ENCODE assay signal across 1 cellular context in the genomic region with DNA sequence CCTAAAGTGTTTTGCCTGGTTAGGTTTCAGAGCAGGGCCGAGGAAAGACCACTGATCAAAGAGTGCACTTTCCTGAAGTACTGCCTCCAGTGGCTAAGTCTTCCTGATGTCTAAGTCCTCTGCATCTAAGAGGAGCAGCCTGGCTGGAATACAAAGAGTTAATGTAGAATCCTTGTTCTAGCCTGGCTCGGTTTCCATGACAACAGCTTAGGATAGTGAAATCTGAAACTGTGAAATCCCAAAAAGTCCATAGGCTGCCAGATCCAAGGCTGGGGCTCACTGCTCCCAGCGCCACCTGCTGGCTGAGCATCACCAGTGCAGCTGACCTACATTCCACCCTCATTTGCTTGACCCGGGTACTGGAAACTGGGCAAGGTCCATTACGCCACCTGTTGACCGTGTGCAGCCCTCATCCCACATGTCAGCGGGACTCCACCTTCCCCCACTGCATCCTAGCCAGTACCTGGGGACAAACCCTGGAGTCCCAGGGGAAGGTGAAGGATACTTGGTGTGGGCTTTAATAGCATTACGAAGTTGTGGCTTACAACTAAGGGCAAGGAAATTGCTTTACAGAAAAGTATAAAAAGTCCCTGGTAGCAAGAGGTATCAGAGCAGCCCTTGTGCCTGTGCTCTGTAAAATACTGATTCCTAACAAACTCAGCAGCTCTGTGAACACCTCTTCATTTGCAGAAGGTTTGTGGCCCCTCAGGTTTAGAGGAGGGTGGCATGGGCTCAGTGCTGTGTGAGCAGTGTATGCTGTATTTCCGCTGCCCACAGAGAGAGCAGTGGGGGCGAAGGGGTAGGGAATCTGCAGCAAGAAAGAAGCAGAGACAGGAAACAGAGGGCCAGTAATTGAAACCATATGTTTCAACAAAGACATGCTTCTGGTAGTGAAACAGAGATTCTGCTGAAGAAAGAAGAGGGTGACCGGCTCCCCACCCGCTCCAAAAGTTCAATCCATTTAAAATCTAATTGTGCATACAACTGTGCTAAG.
TF ChIP-seq lines count a peak whose summit lies in the region.

No MANE protein-coding gene starts in this region.

TF ChIP-seq in K562, 482 proteins besides CTCF, POLR2A, EP300 and RAD21 (continued from another document and continues in another):
- TF ChIP-seq, protein P1, sequence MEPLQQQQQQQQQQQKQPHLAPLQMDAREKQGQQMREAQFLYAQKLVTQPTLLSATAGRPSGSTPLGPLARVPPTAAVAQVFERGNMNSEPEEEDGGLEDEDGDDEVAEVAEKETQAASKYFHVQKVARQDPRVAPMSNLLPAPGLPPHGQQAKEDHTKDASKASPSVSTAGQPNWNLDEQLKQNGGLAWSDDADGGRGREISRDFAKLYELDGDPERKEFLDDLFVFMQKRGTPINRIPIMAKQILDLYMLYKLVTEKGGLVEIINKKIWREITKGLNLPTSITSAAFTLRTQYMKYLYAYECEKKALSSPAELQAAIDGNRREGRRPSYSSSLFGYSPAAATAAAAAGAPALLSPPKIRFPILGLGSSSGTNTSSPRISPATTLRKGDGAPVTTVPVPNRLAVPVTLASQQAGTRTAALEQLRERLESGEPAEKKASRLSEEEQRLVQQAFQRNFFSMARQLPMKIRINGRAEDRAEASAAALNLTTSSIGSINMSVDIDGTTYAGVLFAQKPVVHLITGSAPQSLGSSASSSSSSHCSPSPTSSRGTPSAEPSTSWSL (CRISPR knock-in tag; IDR thresholded peaks at IDR 0.05; ENCODE audit: borderline replicate concordance) = no peak
- TF ChIP-seq TEAD1 (CRISPR knock-in tag; IDR thresholded peaks at IDR 0.05) = peak; percentile 69 to 94
- TF ChIP-seq RFX7 (CRISPR knock-in tag; IDR thresholded peaks at IDR 0.05) = no peak
- peak; percentile 28; the same call in 1 of the 2 replicates for TF ChIP-seq MAFK (IDR thresholded peaks at IDR 0.05; ENCODE audit: low read length)
- TF ChIP-seq MTA3 (IDR thresholded peaks at IDR 0.05; ENCODE audit: borderline replicate concordance) = 0 out of 2 replicates have a peak, but pooled peaks have one; percentile 34
- no peak for TF ChIP-seq ZNF121 (CRISPR knock-in tag; conservative IDR thresholded peaks at IDR 0.05)
- peak; percentile 93 for TF ChIP-seq RFX1 (IDR thresholded peaks at IDR 0.05)
- no peak for TF ChIP-seq MCM2 (IDR thresholded peaks at IDR 0.05; ENCODE audit: low read depth)
- 0 out of 2 replicates have a peak, but pooled peaks have one; percentile 31 for TF ChIP-seq POLR2AphosphoS2 (IDR thresholded peaks at IDR 0.05; ENCODE audit: low read length)
- peak; percentile 71; the same call in 1 of the 2 replicates for TF ChIP-seq TFAP4 (CRISPR knock-in tag; IDR thresholded peaks at IDR 0.05; ENCODE audit: borderline replicate concordance)
- TF ChIP-seq HDAC2 (IDR thresholded peaks at IDR 0.05) = no peak
- no peak for TF ChIP-seq ZNF347 (CRISPR knock-in tag; IDR thresholded peaks at IDR 0.05; ENCODE audit: low read depth)
- TF ChIP-seq ZNF431 (CRISPR knock-in tag; IDR thresholded peaks at IDR 0.05) = peak; percentile 53; the same call in 1 of the 2 replicates
- peak in 1 of 2 experiments; percentile 56; a peak in 3 of 4 replicates for TF ChIP-seq MAZ (CRISPR knock-in tag; conservative IDR thresholded peaks at IDR 0.05 in 1 of 2, IDR thresholded peaks at IDR 0.05 in 1 of 2)
- no peak for TF ChIP-seq ZNF23 (CRISPR knock-in tag; IDR thresholded peaks at IDR 0.05)
- 0 out of 2 replicates have a peak, but pooled peaks have one; percentile 19 for TF ChIP-seq MAX (CRISPR knock-in tag; IDR thresholded peaks at IDR 0.05)
- TF ChIP-seq MTF1 (CRISPR knock-in tag; IDR thresholded peaks at IDR 0.05; ENCODE audit: borderline replicate concordance) = no peak
- TF ChIP-seq HCFC1 (IDR thresholded peaks at IDR 0.05; ENCODE audit: low read depth, low read length) = 0 out of 2 replicates have a peak, but pooled peaks have one; percentile 32
- TF ChIP-seq RB1 (IDR thresholded peaks at IDR 0.05; ENCODE audit: low read depth) = no peak
- TF ChIP-seq KLF10 (CRISPR knock-in tag; IDR thresholded peaks at IDR 0.05) = no peak
- TF ChIP-seq MYC (IDR thresholded peaks at IDR 0.05; ENCODE audit: low read depth, low read length) = peak; percentile 61
- no peak for TF ChIP-seq MYC (CRISPR knock-in tag; IDR thresholded peaks at IDR 0.05; ENCODE audit: borderline replicate concordance, low read depth)
- no peak for TF ChIP-seq RBM25 (IDR thresholded peaks at IDR 0.05; ENCODE audit: low read depth, low read length, severe bottlenecking)
- 0 out of 2 replicates have a peak, but pooled peaks have one; percentile 22 for TF ChIP-seq ZNF384 (IDR thresholded peaks at IDR 0.05; ENCODE audit: low read depth, low read length)
- TF ChIP-seq MXI1 (IDR thresholded peaks at IDR 0.05; ENCODE audit: low read depth, low read length) = 0 out of 2 replicates have a peak, but pooled peaks have one; percentile 60
- TF ChIP-seq HNRNPH1 (optimal IDR thresholded peaks at IDR 0.05; ENCODE audit: low read depth, low read length) = no peak
- no peak for TF ChIP-seq ZNF274 (IDR thresholded peaks at IDR 0.05; ENCODE audit: borderline replicate concordance, low read depth, low read length)
- TF ChIP-seq STAG1 (CRISPR knock-in tag; IDR thresholded peaks at IDR 0.05; ENCODE audit: borderline replicate concordance) = no peak
- no peak for TF ChIP-seq HNRNPL (IDR thresholded peaks at IDR 0.05; ENCODE audit: low read depth, low read length)
- 0 out of 2 replicates have a peak, but pooled peaks have one; percentile 44 for TF ChIP-seq TEAD2 (tag; IDR thresholded peaks at IDR 0.05)
- TF ChIP-seq SAP30 (IDR thresholded peaks at IDR 0.05; ENCODE audit: borderline replicate concordance, insufficient read depth, low read depth, low read length, poor library complexity, severe bottlenecking) = no peak
- no peak for TF ChIP-seq ILF3 (IDR thresholded peaks at IDR 0.05; ENCODE audit: borderline replicate concordance)
- TF ChIP-seq ZNF263 (CRISPR knock-in tag; IDR thresholded peaks at IDR 0.05; ENCODE audit: borderline replicate concordance) = peak; percentile 59; the same call in 1 of the 2 replicates
- no peak for TF ChIP-seq BCOR (IDR thresholded peaks at IDR 0.05)
- TF ChIP-seq, protein P2, sequence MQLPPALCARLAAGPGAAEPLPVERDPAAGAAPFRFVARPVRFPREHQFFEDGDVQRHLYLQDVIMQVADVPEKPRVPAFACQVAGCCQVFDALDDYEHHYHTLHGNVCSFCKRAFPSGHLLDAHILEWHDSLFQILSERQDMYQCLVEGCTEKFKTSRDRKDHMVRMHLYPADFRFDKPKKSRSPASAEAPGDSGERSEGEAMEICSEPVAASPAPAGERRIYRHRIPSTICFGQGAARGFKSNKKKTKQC (CRISPR knock-in tag; IDR thresholded peaks at IDR 0.05) = no peak
- no peak for TF ChIP-seq SAFB (IDR thresholded peaks at IDR 0.05; ENCODE audit: borderline replicate concordance, low read depth, low read length)
- TF ChIP-seq CBX5 (IDR thresholded peaks at IDR 0.05; ENCODE audit: borderline replicate concordance, low read depth) = no peak
- no peak for TF ChIP-seq RBM17 (IDR thresholded peaks at IDR 0.05; ENCODE audit: borderline replicate concordance, low read depth, low read length)
- no peak for TF ChIP-seq TRIM28 (IDR thresholded peaks at IDR 0.05)
- TF ChIP-seq JUND (IDR thresholded peaks at IDR 0.05; ENCODE audit: borderline replicate concordance, low read depth, low read length) = peak; percentile 51
- no peak for TF ChIP-seq JUND (tag; IDR thresholded peaks at IDR 0.05; ENCODE audit: borderline replicate concordance, low read depth, low read length)
- TF ChIP-seq, protein P3, sequence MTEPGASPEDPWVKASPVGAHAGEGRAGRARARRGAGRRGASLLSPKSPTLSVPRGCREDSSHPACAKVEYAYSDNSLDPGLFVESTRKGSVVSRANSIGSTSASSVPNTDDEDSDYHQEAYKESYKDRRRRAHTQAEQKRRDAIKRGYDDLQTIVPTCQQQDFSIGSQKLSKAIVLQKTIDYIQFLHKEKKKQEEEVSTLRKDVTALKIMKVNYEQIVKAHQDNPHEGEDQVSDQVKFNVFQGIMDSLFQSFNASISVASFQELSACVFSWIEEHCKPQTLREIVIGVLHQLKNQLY (CRISPR knock-in tag; conservative IDR thresholded peaks at IDR 0.05) = no peak
- no peak for TF ChIP-seq ZNF280B (CRISPR knock-in tag; IDR thresholded peaks at IDR 0.05)
- TF ChIP-seq ZBTB1 (CRISPR knock-in tag; IDR thresholded peaks at IDR 0.05; ENCODE audit: borderline replicate concordance, low read depth) = no peak
- TF ChIP-seq, protein P4, sequence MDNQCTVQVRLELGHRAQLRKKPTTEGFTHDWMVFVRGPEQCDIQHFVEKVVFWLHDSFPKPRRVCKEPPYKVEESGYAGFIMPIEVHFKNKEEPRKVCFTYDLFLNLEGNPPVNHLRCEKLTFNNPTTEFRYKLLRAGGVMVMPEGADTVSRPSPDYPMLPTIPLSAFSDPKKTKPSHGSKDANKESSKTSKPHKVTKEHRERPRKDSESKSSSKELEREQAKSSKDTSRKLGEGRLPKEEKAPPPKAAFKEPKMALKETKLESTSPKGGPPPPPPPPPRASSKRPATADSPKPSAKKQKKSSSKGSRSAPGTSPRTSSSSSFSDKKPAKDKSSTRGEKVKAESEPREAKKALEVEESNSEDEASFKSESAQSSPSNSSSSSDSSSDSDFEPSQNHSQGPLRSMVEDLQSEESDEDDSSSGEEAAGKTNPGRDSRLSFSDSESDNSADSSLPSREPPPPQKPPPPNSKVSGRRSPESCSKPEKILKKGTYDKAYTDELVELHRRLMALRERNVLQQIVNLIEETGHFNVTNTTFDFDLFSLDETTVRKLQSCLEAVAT (IDR thresholded peaks at IDR 0.05) = 0 out of 4 replicates have a peak, but pooled peaks of 1 of the 2 experiments have one; percentile 40
- no peak for TF ChIP-seq PML (IDR thresholded peaks at IDR 0.05; ENCODE audit: low read length)
- no peak for TF ChIP-seq GATA2 (CRISPR knock-in tag; IDR thresholded peaks at IDR 0.05)
- TF ChIP-seq BACH1 (tag; IDR thresholded peaks at IDR 0.05) = no peak
- TF ChIP-seq PHF8 (IDR thresholded peaks at IDR 0.05; ENCODE audit: borderline replicate concordance, low read length) = no peak
- 0 out of 4 replicates have a peak, but pooled peaks of 1 of the 2 experiments have one; percentile 7 for TF ChIP-seq NRF1 (conservative IDR thresholded peaks at IDR 0.05 in 1 of 2, IDR thresholded peaks at IDR 0.05 in 1 of 2)
- peak in 1 of 2 experiments; percentile 83; a peak in 2 of 4 replicates for TF ChIP-seq RCOR1 (IDR thresholded peaks at IDR 0.05; ENCODE audit: borderline replicate concordance in 1 of 2, low read depth in 2 of 2, low read length in 2 of 2)
- 0 out of 2 replicates have a peak, but pooled peaks have one; percentile 23 for TF ChIP-seq ZEB2 (IDR thresholded peaks at IDR 0.05)
- TF ChIP-seq, protein P5, sequence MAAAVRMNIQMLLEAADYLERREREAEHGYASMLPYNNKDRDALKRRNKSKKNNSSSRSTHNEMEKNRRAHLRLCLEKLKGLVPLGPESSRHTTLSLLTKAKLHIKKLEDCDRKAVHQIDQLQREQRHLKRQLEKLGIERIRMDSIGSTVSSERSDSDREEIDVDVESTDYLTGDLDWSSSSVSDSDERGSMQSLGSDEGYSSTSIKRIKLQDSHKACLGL (CRISPR knock-in tag; IDR thresholded peaks at IDR 0.05; ENCODE audit: borderline replicate concordance, poor library complexity, severe bottlenecking) = no peak
- no peak for TF ChIP-seq IRF2 (CRISPR knock-in tag; IDR thresholded peaks at IDR 0.05)
- TF ChIP-seq POLR2B (IDR thresholded peaks at IDR 0.05; ENCODE audit: low read depth, partially characterized antibody) = no peak
- TF ChIP-seq, protein P6, sequence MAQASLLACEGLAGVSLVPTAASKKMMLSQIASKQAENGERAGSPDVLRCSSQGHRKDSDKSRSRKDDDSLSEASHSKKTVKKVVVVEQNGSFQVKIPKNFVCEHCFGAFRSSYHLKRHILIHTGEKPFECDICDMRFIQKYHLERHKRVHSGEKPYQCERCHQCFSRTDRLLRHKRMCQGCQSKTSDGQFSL (CRISPR knock-in tag; IDR thresholded peaks at IDR 0.05) = peak; percentile 24; the same call in 1 of the 2 replicates
- TF ChIP-seq, protein P6 (tag; IDR thresholded peaks at IDR 0.05) = no peak
- TF ChIP-seq ZFP1 (CRISPR knock-in tag; IDR thresholded peaks at IDR 0.05) = no peak
- TF ChIP-seq, protein P7, sequence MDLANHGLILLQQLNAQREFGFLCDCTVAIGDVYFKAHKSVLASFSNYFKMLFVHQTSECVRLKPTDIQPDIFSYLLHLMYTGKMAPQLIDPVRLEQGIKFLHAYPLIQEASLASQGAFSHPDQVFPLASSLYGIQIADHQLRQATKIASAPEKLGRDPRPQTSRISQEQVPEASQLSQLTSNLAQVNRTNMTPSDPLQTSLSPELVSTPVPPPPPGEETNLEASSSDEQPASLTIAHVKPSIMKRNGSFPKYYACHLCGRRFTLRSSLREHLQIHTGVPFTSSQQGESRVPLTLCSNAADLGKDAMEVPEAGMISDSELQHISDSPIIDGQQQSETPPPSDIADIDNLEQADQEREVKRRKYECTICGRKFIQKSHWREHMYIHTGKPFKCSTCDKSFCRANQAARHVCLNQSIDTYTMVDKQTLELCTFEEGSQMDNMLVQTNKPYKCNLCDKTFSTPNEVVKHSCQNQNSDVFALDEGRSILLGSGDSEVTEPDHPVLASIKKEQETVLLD (IDR thresholded peaks at IDR 0.05) = no peak
- no peak for TF ChIP-seq GTF2F1 (IDR thresholded peaks at IDR 0.05; ENCODE audit: low read depth, low read length)
- TF ChIP-seq GATAD2A (IDR thresholded peaks at IDR 0.05) = no peak
- no peak for TF ChIP-seq RBM15 (IDR thresholded peaks at IDR 0.05; ENCODE audit: insufficient read depth, low read length)
- no peak for TF ChIP-seq CXXC5 (CRISPR knock-in tag; IDR thresholded peaks at IDR 0.05)
